Comparison of ENCODE assay signal across 8 cellular contexts in genomic region chr9:100426194-100426531, GRCh38. TPM values are rescaled to one million over a fixed set of nuclear protein-coding genes. Genes with fewer than 3 reads are reported as not detected.
DNase-seq lines count a peak whose midpoint lies in the region; ATAC-seq, FAIRE-seq and TF ChIP-seq lines count a peak whose summit lies in the region.

No MANE protein-coding gene starts in this region.

- FAIRE-seq in A549 (lab: Jason Lieb, UNC): no peak

- WGBS in A549 (ENCODE audit: missing lambda C conversion rate): 16% methylated on average over 7 of the region's 7 CpGs
- WGBS in body of pancreas, 2 donors: 19 to 23% methylated on average over 7 of the region's 7 CpGs

- DNase-seq in A549 (ENCODE audit: low read depth in 1 of 2, low spot score in 1 of 2): no peak
- no peak for DNase-seq in HL-60 (ENCODE audit: low read depth in 1 of 2, low spot score in 1 of 2)
- no peak for DNase-seq in body of pancreas
- no peak for DNase-seq in NCI-H446 treated with DMSO at 0.1 percent for 48 hours (lab: John Stamatoyannopoulos, UW)
- DNase-seq in SW480 (ENCODE audit: low spot score): no peak
- DNase-seq in epidermal melanocyte (ENCODE audit: insufficient read length, low spot score): no peak

- TF ChIP-seq CTCF in A549 (IDR thresholded peaks at IDR 0.05): no peak
- no peak for TF ChIP-seq CTCF in HL-60 (IDR thresholded peaks at IDR 0.05; ENCODE audit: insufficient read depth, low read length)
- TF ChIP-seq CTCF in body of pancreas (IDR thresholded peaks at IDR 0.05): no peak

- H3K4me1 ChIP-seq in A549 (peaks cover 30% of the 10 kb centered on the region), body of pancreas (peaks cover 25% of the 10 kb centered on the region), mononuclear cell (ENCODE audit: insufficient read depth, low read length) (peaks cover 14% of the 10 kb centered on the region)

- H3K9me3 ChIP-seq in A549: no peaks in the 10 kb centered on the region
- H3K9me3 ChIP-seq in body of pancreas: no peaks in the 10 kb centered on the region
- no peaks in the 10 kb centered on the region for H3K9me3 ChIP-seq in mononuclear cell (ENCODE audit: low read depth, low read length)

- CTCF ChIA-PET in A549 (lab: Yijun Ruan, JAX): interaction anchor here (0.7 to 1.7 kb wide), 10 partner anchors 12 to 103 kb away, joined by 3 to 4 read pairs (median 3); no protein-coding TSS in a partner anchor

- ATAC-seq in A549 (no peak), body of pancreas (no peak), GM19455 (IDR thresholded peaks at IDR 0.05; ENCODE audit: unreplicated experiment) (no peak)

- intact Hi-C loops in body of pancreas (cut with DNase I): no loop called here

- H3K4me3 ChIP-seq in A549 (peak overlapping the region; percentile 89), HL-60 (replicated peaks; ENCODE audit: insufficient read depth, low read length) (peak overlapping the region; percentile 56), body of pancreas (no peak overlapping the region), mononuclear cell (ENCODE audit: low read length) (peak overlapping the region; percentile 57)

- TF ChIP-seq POLR2A in A549 (IDR thresholded peaks at IDR 0.05; ENCODE audit: low read length) (no peak), body of pancreas (IDR thresholded peaks at IDR 0.05) (no peak)

- peak overlapping the region; percentile 81 for H3K4me2 ChIP-seq in A549

- no peak for TF ChIP-seq RAD21 in A549 (conservative IDR thresholded peaks at IDR 0.05 in 1 of 2, IDR thresholded peaks at IDR 0.05 in 1 of 2)

- peak overlapping the region; percentile 99 to 100 for H3K27ac ChIP-seq in A549
- H3K27ac ChIP-seq in HL-60 (replicated peaks): peak overlapping the region; percentile 71
- peak overlapping the region in 3 of 4 donors; percentile 81 to 90 (median 89) for H3K27ac ChIP-seq in body of pancreas

- H3K36me3 ChIP-seq in body of pancreas (replicated peaks in 1 of 2; ENCODE audit: insufficient read depth in 1 of 2, low read depth in 2 of 2): no peaks in the 10 kb centered on the region

- no peak for TF ChIP-seq EP300 in A549 (IDR thresholded peaks at IDR 0.05)

- POLR2A ChIA-PET in A549 (lab: Yijun Ruan, JAX): interaction anchor here (1.0 to 2.7 kb wide), 5 partner anchors 10 to 165 kb away, joined by 3 to 17 read pairs (median 3); partner anchors contain the start of gene TEX10

- H3K27me3 ChIP-seq in HL-60 (ENCODE audit: insufficient read depth, poor library complexity, severe bottlenecking) (no peaks in the 10 kb centered on the region), body of pancreas (no peaks in the 10 kb centered on the region), mononuclear cell (ENCODE audit: insufficient read depth, low read length) (no peaks in the 10 kb centered on the region)

TF ChIP-seq in A549, 52 proteins besides CTCF, POLR2A, EP300 and RAD21:
- TF ChIP-seq TP53 (CRISPR knock-in tag; IDR thresholded peaks at IDR 0.05) (no peak), CBX8 (IDR thresholded peaks at IDR 0.05) (no peak), MYC (IDR thresholded peaks at IDR 0.05; ENCODE audit: borderline replicate concordance, low read length) (0 out of 2 replicates have a peak, but pooled peaks have one; percentile 5), BHLHE40 (IDR thresholded peaks at IDR 0.05; ENCODE audit: low read depth, low read length) (no peak)

RNA-seq across cellular contexts. Expression of gene MSANTD3, which starts 0.8 kb away (rescaled TPM):
- polyA plus RNA-seq in A549 (2011; rRNA removed) (48.3 and 66.7 TPM in 2 replicates), A549 (2017; fragmentation: RNase III; extraction: RNeasy Plus Mini Kit Qiagen cat#74134 plus additional on column Dnase treatment) (43.5 to 50.1 TPM (median 43.8 TPM) in 3 replicates)
- 46.7 and 47.7 TPM in 2 replicates for polyA plus RNA-seq in A549 (2012; cell fraction: cytosol; rRNA removed)
- polyA plus RNA-seq in A549 (2012; cell fraction: nucleus; rRNA removed): 20.2 and 27.2 TPM in 2 replicates
- 28.4 and 32.2 TPM in 2 replicates for polyA minus RNA-seq in A549 (2011; rRNA and poly(A)+ RNA removed)
- total RNA-seq in body of pancreas (10 to 100 TPM in 1 of 2 donors, 1 to 10 TPM in 1; 8.8 to 21.8 TPM), mononuclear cell (14.0 TPM)

RNA-seq across cellular contexts. Expression of gene TMEFF1, which starts 46.8 kb away (rescaled TPM):
- polyA plus RNA-seq in A549 (2011; rRNA removed): 0.09 and 0.31 TPM in 2 replicates
- polyA plus RNA-seq in A549 (2012; cell fraction: cytosol; rRNA removed): 0.48 and 0.88 TPM in 2 replicates
- 0.26 and 0.32 TPM in 2 replicates for polyA plus RNA-seq in A549 (2012; cell fraction: nucleus; rRNA removed)
- 0.37 to 0.65 TPM (median 0.61 TPM) in 3 replicates for polyA plus RNA-seq in A549 (2017; fragmentation: RNase III; extraction: RNeasy Plus Mini Kit Qiagen cat#74134 plus additional on column Dnase treatment)
- 0.10 and 0.21 TPM in 2 replicates for polyA minus RNA-seq in A549 (2011; rRNA and poly(A)+ RNA removed)
- not detected for total RNA-seq in body of pancreas
- not detected for total RNA-seq in mononuclear cell

Comparison
In these comparisons a context has a peak if more than half of its experiments do, and no peak if none do; other contexts are left out.
1. H3K4me3 ChIP-seq: peak in A549 (single experiment), HL-60 (single experiment) and mononuclear cell (single experiment); none in body of pancreas (0 of 2).
2. Peak in every context shown above with its lines, with median percentiles within 50 percentile points of each other: H3K27ac ChIP-seq.